Comparison of ENCODE assay signal across 8 cellular contexts in genomic region chr3:148957586-148957985, GRCh38. TPM values are rescaled to one million over a fixed set of nuclear protein-coding genes. Genes with fewer than 3 reads are reported as not detected.
DNase-seq lines count a peak whose midpoint lies in the region; TF ChIP-seq lines count a peak whose summit lies in the region.

No MANE protein-coding gene starts in this region.

- no peak overlapping the region for H3K4me2 ChIP-seq in Karpas-422 (ENCODE audit: low read depth, low read length, poor library complexity, severe bottlenecking)
- no peak overlapping the region for H3K4me2 ChIP-seq in mammary epithelial cell (ENCODE audit: insufficient read depth, low read depth, low read length)

- H3K36me3 ChIP-seq in A673 (ENCODE audit: insufficient read depth, low read length, poor library complexity, severe bottlenecking) (no peaks in the 10 kb centered on the region), Karpas-422 (ENCODE audit: insufficient read depth, low read length) (no peaks in the 10 kb centered on the region), mammary epithelial cell (ENCODE audit: insufficient read depth, low read length) (no peaks in the 10 kb centered on the region), stomach smooth muscle (ENCODE audit: control insufficient read depth in 2 of 2, insufficient read depth in 2 of 2, low read length in 2 of 2) (no peaks in the 10 kb centered on the region)

- peak; percentile 55 for DNase-seq in A673 (ENCODE audit: low spot score)
- DNase-seq in Karpas-422 = peak; percentile 58
- no peak for DNase-seq in mammary epithelial cell
- DNase-seq in RWPE1 (ENCODE audit: low spot score) = no peak
- DNase-seq in activated gamma-delta T cell (lab: John Stamatoyannopoulos, UW) = no peak
- no peak for DNase-seq in activated CD4-positive, alpha-beta T cell treated with anti-CD3 and anti-CD28 coated beads, Interleukin-2, amount 50 U/mL, for 48 hours

- H3K27me3 ChIP-seq in A673 (replicated peaks; ENCODE audit: insufficient read depth, low read depth, low read length, poor library complexity) (no peaks in the 10 kb centered on the region), Karpas-422 (ENCODE audit: low read length) (no peaks in the 10 kb centered on the region), mammary epithelial cell (ENCODE audit: insufficient read depth, low read length) (no peaks in the 10 kb centered on the region), stomach smooth muscle (ENCODE audit: control insufficient read depth in 1 of 2, insufficient read depth in 2 of 2, low read length in 2 of 2) (no peaks in the 10 kb centered on the region)

- intact Hi-C loops in A673 (cut with micrococcal nuclease; ENCODE audit: unreplicated experiment) (loop anchor here (5.0 kb wide), 2 partner anchors 380 to 525 kb away; no protein-coding TSS in a partner anchor), mammary epithelial cell (cut with micrococcal nuclease) (loop anchor here (5.0 to 10.0 kb wide), 3 partner anchors 375 to 873 kb away; partner anchors contain the start of gene TM4SF18)

- POLR2A ChIA-PET in A673 (lab: Charles Lee; ENCODE audit: low non-redundant PET) = no interaction called here
- POLR2A ChIA-PET in RWPE1 (lab: Yijun Ruan, JAX; ENCODE audit: low non-redundant PET) = no interaction called here

- dilution Hi-C loops in mammary epithelial cell (cut with HindIII; ENCODE audit: low sequenced_read_pairs) = no loop called here

- in situ Hi-C loops in mammary epithelial cell (cut with MboI; ENCODE audit: low sequenced_read_pairs in 2 of 2) = loop anchor here (10.0 to 25.0 kb wide), 4 partner anchors 157 to 530 kb away; partner anchors contain the start of gene HPS3 (in 1 of the 2)

- TF ChIP-seq CTCF in A673 (conservative IDR thresholded peaks at IDR 0.05; ENCODE audit: low read depth, low read length) (peak; percentile 62), GM12872 (IDR thresholded peaks at IDR 0.05; ENCODE audit: insufficient read depth, low read depth, low read length) (peak; percentile 39; the same call in 1 of the 3 replicates), mammary epithelial cell (conservative IDR thresholded peaks at IDR 0.05 in 1 of 2, IDR thresholded peaks at IDR 0.05 in 1 of 2; ENCODE audit: extremely low read depth in 1 of 2, insufficient read depth in 1 of 2, low read depth in 1 of 2, low read length in 2 of 2) (peak; percentile 18 to 36), RWPE1 (conservative IDR thresholded peaks at IDR 0.05; ENCODE audit: low read depth) (no peak)

- H3K27ac ChIP-seq in A673 (ENCODE audit: low read depth, low read length, poor library complexity, severe bottlenecking) (no peak overlapping the region), Karpas-422 (ENCODE audit: low read length) (no peak overlapping the region), mammary epithelial cell (ENCODE audit: insufficient read depth, low read depth, low read length) (no peak overlapping the region), stomach smooth muscle (ENCODE audit: low read length) (peak overlapping the region; percentile 99), RWPE1 (no peak overlapping the region)

- WGBS in mammary epithelial cell (ENCODE audit: low coverage, missing lambda C conversion rate) = 42% methylated on average over 2 of the region's 2 CpGs

- H3K79me2 ChIP-seq in Karpas-422 (ENCODE audit: low read length) (no peaks in the 10 kb centered on the region), mammary epithelial cell (ENCODE audit: insufficient read depth, low read length) (no peaks in the 10 kb centered on the region)

- BruUV-seq in A673 (replicated peaks; lab: Mats Ljungman, UMichigan) = no TSS peak
- BruUV-seq in mammary epithelial cell (replicated peaks; lab: Mats Ljungman, UMichigan) = no TSS peak

- CTCF ChIA-PET in A673 (lab: Charles Lee) (interaction anchor here (1.0 kb wide), 1 partner anchor 11 kb away, joined by 3 read pairs; no protein-coding TSS in a partner anchor), mammary epithelial cell (lab: Charles Lee; ENCODE audit: low non-redundant PET) (interaction anchor here (0.6 kb wide), 1 partner anchor 268 kb away, joined by 3 read pairs; no protein-coding TSS in a partner anchor), RWPE1 (lab: Yijun Ruan, JAX) (interaction anchor here (0.6 kb wide), 1 partner anchor 323 kb away, joined by 3 read pairs; no protein-coding TSS in a partner anchor)

- H3K4me1 ChIP-seq in A673 (ENCODE audit: insufficient read depth, low read length, poor library complexity, severe bottlenecking) = no peaks in the 10 kb centered on the region
- H3K4me1 ChIP-seq in Karpas-422 (ENCODE audit: low read length) = no peaks in the 10 kb centered on the region
- no peaks in the 10 kb centered on the region for H3K4me1 ChIP-seq in mammary epithelial cell (ENCODE audit: insufficient read depth, low read length)
- H3K4me1 ChIP-seq in stomach smooth muscle (ENCODE audit: control insufficient read depth, insufficient read depth, low read length) = peaks cover 19% of the 10 kb centered on the region

- H3K4me3 ChIP-seq in A673 (ENCODE audit: low read depth, low read length, poor library complexity, severe bottlenecking) (no peak overlapping the region), Karpas-422 (ENCODE audit: low read length) (no peak overlapping the region), mammary epithelial cell (replicated peaks in 1 of 3; ENCODE audit: insufficient read depth in 1 of 3, low read depth in 2 of 3, low read length in 3 of 3) (no peak overlapping the region), stomach smooth muscle (ENCODE audit: low read length in 2 of 2) (no peak overlapping the region)

- H3K9me3 ChIP-seq in A673 (ENCODE audit: low read depth, low read length, poor library complexity, severe bottlenecking) (no peaks in the 10 kb centered on the region), Karpas-422 (ENCODE audit: low read length) (no peaks in the 10 kb centered on the region), mammary epithelial cell (replicated peaks; ENCODE audit: insufficient read depth, low read length) (no peaks in the 10 kb centered on the region), stomach smooth muscle (ENCODE audit: control insufficient read depth in 2 of 2, low read length in 2 of 2) (no peaks in the 10 kb centered on the region)

- no peak overlapping the region for H3K9ac ChIP-seq in Karpas-422 (ENCODE audit: low read length)
- no peak overlapping the region for H3K9ac ChIP-seq in mammary epithelial cell (ENCODE audit: insufficient read depth, low read length)
- H3K9ac ChIP-seq in stomach smooth muscle (ENCODE audit: low read length in 2 of 2) = no peak overlapping the region

- no peaks in the 10 kb centered on the region for H4K20me1 ChIP-seq in Karpas-422 (ENCODE audit: insufficient read depth, low read depth, low read length)
- H4K20me1 ChIP-seq in mammary epithelial cell (ENCODE audit: insufficient read depth, low read length) = no peaks in the 10 kb centered on the region

- H2AFZ ChIP-seq in Karpas-422 (ENCODE audit: low read length) (0 out of 2 replicates have a peak overlapping the region, but pooled peaks have one; percentile 11), mammary epithelial cell (ENCODE audit: low read depth, low read length) (no peak overlapping the region)

- H3K9me2 ChIP-seq in Karpas-422 (replicated peaks; ENCODE audit: insufficient read depth, low read length) = no peaks in the 10 kb centered on the region

RNA-seq across cellular contexts. Expression of gene GYG1, which starts 33.8 kb away (rescaled TPM):
- total RNA-seq in A673 (2021) (5.1 and 8.7 TPM in 2 replicates), mammary epithelial cell (10 to 100 TPM; 23.5 to 30.5 TPM)
- total RNA-seq in Karpas-422 (2014; rRNA removed; shearing (Covaris generic); ENCODE audit: low replicate concordance) = 8.4 and 18.9 TPM in 2 replicates
- polyA plus RNA-seq in mammary epithelial cell = 27.8 TPM
- polyA minus RNA-seq in mammary epithelial cell = 26.2 TPM

Comparison
In these comparisons a context has a peak if more than half of its experiments do, and no peak if none do; other contexts are left out.
1. DNase-seq: peak in A673 (single experiment) and Karpas-422 (single experiment); none in mammary epithelial cell (single experiment), RWPE1 (single experiment), activated gamma-delta T cell (single experiment) and activated CD4-positive, alpha-beta T cell treated with anti-CD3 and anti-CD28 coated beads, Interleukin-2, amount 50 U/mL, for 48 hours (0 of 2).